1 cellular context compared by ENCODE assay signal in the genomic region with DNA sequence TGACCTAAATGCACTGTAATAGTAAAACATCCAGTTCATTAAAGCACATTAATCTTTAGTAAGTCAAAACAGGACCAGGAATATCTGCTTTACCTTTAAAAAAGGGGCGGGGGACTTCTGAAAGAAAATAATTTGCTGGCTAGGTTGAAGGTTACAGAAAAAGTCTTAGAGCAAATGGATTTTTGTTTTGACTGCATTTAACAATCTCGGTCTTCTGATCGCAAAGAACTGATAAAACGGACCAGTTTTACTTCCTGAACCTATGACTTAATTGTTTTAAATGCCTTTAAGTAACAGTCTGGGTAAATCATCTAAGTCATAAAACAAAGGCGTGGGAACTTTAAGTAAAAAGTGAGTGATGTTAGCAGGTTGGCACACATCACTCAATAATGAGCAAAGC.
TF ChIP-seq lines count a peak whose summit lies in the region.

No MANE protein-coding gene starts in this region.

TF ChIP-seq in GM12878, 131 proteins besides CTCF, POLR2A, EP300 and RAD21:
- TF ChIP-seq YY1 (IDR thresholded peaks at IDR 0.05; ENCODE audit: low read depth, low read length), result no peak
- TF ChIP-seq SMAD5 (IDR thresholded peaks at IDR 0.05; ENCODE audit: low read depth), result no peak
- TF ChIP-seq, protein P1, sequence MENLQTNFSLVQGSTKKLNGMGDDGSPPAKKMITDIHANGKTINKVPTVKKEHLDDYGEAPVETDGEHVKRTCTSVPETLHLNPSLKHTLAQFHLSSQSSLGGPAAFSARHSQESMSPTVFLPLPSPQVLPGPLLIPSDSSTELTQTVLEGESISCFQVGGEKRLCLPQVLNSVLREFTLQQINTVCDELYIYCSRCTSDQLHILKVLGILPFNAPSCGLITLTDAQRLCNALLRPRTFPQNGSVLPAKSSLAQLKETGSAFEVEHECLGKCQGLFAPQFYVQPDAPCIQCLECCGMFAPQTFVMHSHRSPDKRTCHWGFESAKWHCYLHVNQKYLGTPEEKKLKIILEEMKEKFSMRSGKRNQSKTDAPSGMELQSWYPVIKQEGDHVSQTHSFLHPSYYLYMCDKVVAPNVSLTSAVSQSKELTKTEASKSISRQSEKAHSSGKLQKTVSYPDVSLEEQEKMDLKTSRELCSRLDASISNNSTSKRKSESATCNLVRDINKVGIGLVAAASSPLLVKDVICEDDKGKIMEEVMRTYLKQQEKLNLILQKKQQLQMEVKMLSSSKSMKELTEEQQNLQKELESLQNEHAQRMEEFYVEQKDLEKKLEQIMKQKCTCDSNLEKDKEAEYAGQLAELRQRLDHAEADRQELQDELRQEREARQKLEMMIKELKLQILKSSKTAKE (IDR thresholded peaks at IDR 0.05; ENCODE audit: low read depth, poor library complexity, severe bottlenecking), result peak; percentile 31
- TF ChIP-seq BACH1 (IDR thresholded peaks at IDR 0.05; ENCODE audit: borderline replicate concordance), result no peak
- TF ChIP-seq RAD51 (IDR thresholded peaks at IDR 0.05), result 0 out of 2 replicates have a peak, but pooled peaks have one; percentile 18
